11 cellular contexts compared by ENCODE assay signal in genomic region chr9:93126151-93126781, GRCh38. TPM values are rescaled to one million over a fixed set of nuclear protein-coding genes. Genes with fewer than 3 reads are reported as not detected.
DNase-seq lines count a peak whose midpoint lies in the region; ATAC-seq and TF ChIP-seq lines count a peak whose summit lies in the region.
"Had no signal": no experiment of that assay in that cellular context is flagged by ENCODE, and none has a peak within 500 bp of the region (broad histone marks: within the 10 kb centered on the region; RNA-seq: fewer than 3 reads in every experiment).

No MANE protein-coding gene starts in this region.

- H3K79me2 ChIP-seq in parathyroid adenoma, result peaks cover 32% of the 10 kb centered on the region

- H3K9ac ChIP-seq in parathyroid adenoma, result no peak overlapping the region

- peaks cover 70 to 92% of the 10 kb centered on the region in 2 donors for H3K36me3 Mint-ChIP-seq in CD14-positive monocyte
- peaks cover 1% of the 10 kb centered on the region for H3K36me3 Mint-ChIP-seq in progenitor cell of endocrine pancreas (ENCODE audit: insufficient read depth)

- ATAC-seq in gastroesophageal sphincter, result no peak

- H3K36me3 ChIP-seq in SJSA1, result peaks cover 25% of the 10 kb centered on the region
- peaks cover 0 to 54% of the 10 kb centered on the region in 2 donors for H3K36me3 ChIP-seq in gastroesophageal sphincter
- no peaks in the 10 kb centered on the region for H3K36me3 ChIP-seq in parathyroid adenoma (ENCODE audit: control insufficient read depth, insufficient read depth, low read length)
- H3K36me3 ChIP-seq: HAP-1 had no signal

- H3K4me1 Mint-ChIP-seq in CD14-positive monocyte, result peaks cover 71% of the 10 kb centered on the region
- peaks cover 3% of the 10 kb centered on the region for H3K4me1 Mint-ChIP-seq in progenitor cell of endocrine pancreas (ENCODE audit: low read depth)

- no peak overlapping the region for H2AFZ ChIP-seq in parathyroid adenoma

- peak overlapping the region; percentile 26 for H3K4me2 ChIP-seq in parathyroid adenoma (ENCODE audit: low read length)

- H3K27ac Mint-ChIP-seq in CD14-positive monocyte (peak overlapping the region in 4 of 7 donors; percentile 42 to 75 (median 60)), progenitor cell of endocrine pancreas (no peak overlapping the region)

- no peak overlapping the region for H3K4me3 Mint-ChIP-seq in CD14-positive monocyte
- H3K4me3 Mint-ChIP-seq in progenitor cell of endocrine pancreas (ENCODE audit: low read depth), result no peak overlapping the region

- peak; percentile 28 for DNase-seq in CD14-positive monocyte (ENCODE audit: low spot score)
- DNase-seq in SJSA1 (ENCODE audit: low read depth in 1 of 2, low spot score in 2 of 2), result no peak
- DNase-seq in progenitor cell of endocrine pancreas (ENCODE audit: low spot score, unreplicated experiment), result no peak
- no peak for DNase-seq in mucosa of gallbladder (ENCODE audit: low spot score)
- no peak for DNase-seq in NCI-H1436 treated with DMSO at 0.1 percent for 48 hours (lab: John Stamatoyannopoulos, UW)
- DNase-seq in RKO (ENCODE audit: low spot score), result no peak
- DNase-seq: DMS 273 treated with DMSO at 0.1 percent for 48 hours had no signal

- H3K27me3 ChIP-seq in SJSA1 (replicated peaks) (no peaks in the 10 kb centered on the region), gastroesophageal sphincter (no peaks in the 10 kb centered on the region), parathyroid adenoma (ENCODE audit: control insufficient read depth, insufficient read depth, low read length) (no peaks in the 10 kb centered on the region)
- H3K27me3 ChIP-seq: body of pancreas had no signal

- H3K27me3 Mint-ChIP-seq in CD14-positive monocyte (ENCODE audit: low read depth in 3 of 3) (no peaks in the 10 kb centered on the region), progenitor cell of endocrine pancreas (no peaks in the 10 kb centered on the region)

- H3K9me3 Mint-ChIP-seq in CD14-positive monocyte, result peaks cover 0 to 2% (median 0%) of the 10 kb centered on the region in 7 donors
- H3K9me3 Mint-ChIP-seq in progenitor cell of endocrine pancreas (ENCODE audit: low read depth), result no peaks in the 10 kb centered on the region

- no peak for TF ChIP-seq CTCF in CD14-positive monocyte (IDR thresholded peaks at IDR 0.05)
- no peak for TF ChIP-seq CTCF in gastroesophageal sphincter (IDR thresholded peaks at IDR 0.05)
- no peak for TF ChIP-seq CTCF in parathyroid adenoma (IDR thresholded peaks at IDR 0.05)
- no peak for TF ChIP-seq CTCF in progenitor cell of endocrine pancreas (IDR thresholded peaks at IDR 0.05; ENCODE audit: unreplicated experiment)

- intact Hi-C loops in CD14-positive monocyte (cut with micrococcal nuclease), result no loop called here

- H3K27ac ChIP-seq in SJSA1, result 0 out of 2 replicates have a peak overlapping the region, but pooled peaks have one; percentile 31
- peak overlapping the region; percentile 50 to 98 (median 94) for H3K27ac ChIP-seq in gastroesophageal sphincter
- peak overlapping the region; percentile 74 for H3K27ac ChIP-seq in parathyroid adenoma

- 68 to 92% methylated on average over 2 to 5 of the region's 23 CpGs for WGBS in gastroesophageal sphincter (ENCODE audit: low coverage in 1 of 2), 2 donors

- TF ChIP-seq EP300 in gastroesophageal sphincter (IDR thresholded peaks at IDR 0.05), result no peak

- no peaks in the 10 kb centered on the region for H3K9me3 ChIP-seq in SJSA1 (replicated peaks)
- H3K9me3 ChIP-seq in gastroesophageal sphincter, result no peaks in the 10 kb centered on the region
- no peaks in the 10 kb centered on the region for H3K9me3 ChIP-seq in parathyroid adenoma (ENCODE audit: control insufficient read depth, low read length)
- H3K9me3 ChIP-seq: body of pancreas, HAP-1 had no signal

- TF ChIP-seq POLR2A in gastroesophageal sphincter (IDR thresholded peaks at IDR 0.05), result no peak

- H3K4me3 ChIP-seq in SJSA1 (no peak overlapping the region), gastroesophageal sphincter (peak overlapping the region in 1 of 2 donors; percentile 19), parathyroid adenoma (ENCODE audit: low read depth, low read length) (no peak overlapping the region)
- H3K4me3 ChIP-seq: body of pancreas, HAP-1 had no signal

- H3K4me1 ChIP-seq in SJSA1 (replicated peaks) (peaks cover 16% of the 10 kb centered on the region), gastroesophageal sphincter (peaks cover 0 to 71% (median 54%) of the 10 kb centered on the region in 3 donors), parathyroid adenoma (peaks cover 30% of the 10 kb centered on the region)
- H3K4me1 ChIP-seq: HAP-1 had no signal

RNA-seq across cellular contexts. Expression of gene NINJ1, which starts 7.8 kb away (rescaled TPM):
- 100 to 1,000 TPM; 290 to 469 TPM for polyA plus RNA-seq in CD14-positive monocyte
- total RNA-seq in SJSA1 (2014; rRNA removed; shearing (Covaris generic)), result 24.2 and 34.8 TPM in 2 replicates
- total RNA-seq in gastroesophageal sphincter (10 to 100 TPM; 58.8 to 81.6 (median 75.2) TPM), progenitor cell of endocrine pancreas (38.1 and 39.5 TPM in 2 replicates), mucosa of gallbladder (75.6 TPM)

RNA-seq across cellular contexts. Expression of gene CARD19, which starts 30.2 kb away (rescaled TPM):
- polyA plus RNA-seq in CD14-positive monocyte, result 100 to 1,000 TPM; 130 to 137 TPM
- 33.3 and 41.5 TPM in 2 replicates for total RNA-seq in SJSA1 (2014; rRNA removed; shearing (Covaris generic))
- 10 to 100 TPM; 78.5 to 82.2 (median 80.1) TPM for total RNA-seq in gastroesophageal sphincter
- total RNA-seq in progenitor cell of endocrine pancreas, result 19.3 and 20.4 TPM in 2 replicates
- 45.2 TPM for total RNA-seq in mucosa of gallbladder

RNA-seq across cellular contexts. Expression of gene WNK2, which starts 57.7 kb away (rescaled TPM):
- not detected for polyA plus RNA-seq in CD14-positive monocyte
- total RNA-seq in SJSA1 (2014; rRNA removed; shearing (Covaris generic)), result not detected in 2 replicates
- total RNA-seq in gastroesophageal sphincter (100 to 1,000 TPM in 1 of 4 donors, 10 to 100 TPM in 3; 26.8 to 104 (median 48.6) TPM), progenitor cell of endocrine pancreas (302 and 345 TPM in 2 replicates), mucosa of gallbladder (37.2 TPM)

Comparison
In these comparisons a context has a peak if more than half of its experiments do, and no peak if none do; other contexts are left out.
1. H3K27ac ChIP-seq: peak in every context shown above with its lines; median percentile 94 in gastroesophageal sphincter; 74 in parathyroid adenoma; 31 in SJSA1.
2. RNA of gene WNK2, which starts 57.7 kb away (total RNA-seq): 302 to 345 TPM in progenitor cell of endocrine pancreas, 26.8 to 104 TPM in gastroesophageal sphincter and 37.2 TPM in mucosa of gallbladder (single experiment); not detected in SJSA1; every median in the first group is over 10 times any median in the second.